ENCODE assay signal across 8 cellular contexts in genomic region chr7:124765401-124766352, GRCh38. TPM values are rescaled to one million over a fixed set of nuclear protein-coding genes. Genes with fewer than 3 reads are reported as not detected.
DNase-seq lines count a peak whose midpoint lies in the region; ATAC-seq, FAIRE-seq and TF ChIP-seq lines count a peak whose summit lies in the region.

GPR37 (minus strand) TSS chr7:124765792; CDS start chr7:124764976, 816 bp downstream.

- H3K27me3 ChIP-seq in liver (ENCODE audit: control insufficient read depth in 4 of 4, insufficient read depth in 4 of 4, low read length in 3 of 4) (no peaks in the 10 kb centered on the region), HepG2 (ENCODE audit: control insufficient read depth in 1 of 2, insufficient read depth in 2 of 2, low read length in 2 of 2) (no peaks in the 10 kb centered on the region), stomach smooth muscle (ENCODE audit: control insufficient read depth in 1 of 2, insufficient read depth in 2 of 2, low read length in 2 of 2) (peaks cover 17 to 29% of the 10 kb centered on the region in 2 donors)

- H3K4me1 ChIP-seq in liver (ENCODE audit: control insufficient read depth in 4 of 4, insufficient read depth in 4 of 4, low read length in 3 of 4) (peaks cover 9 to 36% (median 19%) of the 10 kb centered on the region in 4 donors), HepG2 (ENCODE audit: insufficient read depth, low read length) (peaks cover 20% of the 10 kb centered on the region), mucosa of descending colon (ENCODE audit: low read depth) (peaks cover 12% of the 10 kb centered on the region), stomach smooth muscle (ENCODE audit: control insufficient read depth, insufficient read depth, low read length) (peaks cover 20% of the 10 kb centered on the region)

- WGBS in liver = 4% methylated on average over 81 of the region's 81 CpGs
- 90% methylated on average over 81 of the region's 81 CpGs for WGBS in HepG2 (ENCODE audit: low lambda C conversion rate)

- CTCF ChIA-PET in HepG2 (lab: Yijun Ruan, JAX; ENCODE audit: low intra/inter-chr PET ratio, low total read pairs) = no interaction called here

- TF ChIP-seq RAD21 in liver (IDR thresholded peaks at IDR 0.05) (peak; percentile 58 to 74), HepG2 (CRISPR knock-in tag; IDR thresholded peaks at IDR 0.05) (no peak)

- in situ Hi-C loops in HepG2 (cut with HindIII; ENCODE audit: extremely low pct_ligation_motif_present, low pct_unique_long_range_greater_than_20kb) = no loop called here

- no peak for TF ChIP-seq POLR2A in HepG2 (IDR thresholded peaks at IDR 0.05; ENCODE audit: insufficient read depth in 1 of 2, low read depth in 2 of 2, low read length in 2 of 2)
- no peak for TF ChIP-seq POLR2A in erythroblast (IDR thresholded peaks at IDR 0.05; ENCODE audit: low read length)

- peak within 1 kb of the TSS; percentile 74 to 95 (median 89) for H3K4me3 ChIP-seq in liver (ENCODE audit: low read depth in 1 of 3, low read length in 3 of 3)
- no peak within 1 kb of the TSS for H3K4me3 ChIP-seq in HepG2 (replicated peaks in 1 of 3; ENCODE audit: insufficient read depth in 1 of 3, low read depth in 2 of 3, low read length in 3 of 3)
- H3K4me3 ChIP-seq in mucosa of descending colon = no peak within 1 kb of the TSS
- peak within 1 kb of the TSS; percentile 65 to 75 for H3K4me3 ChIP-seq in stomach smooth muscle (ENCODE audit: low read length in 2 of 2)

- POLR2A ChIA-PET in HepG2 (lab: Yijun Ruan, JAX) = no interaction called here

- H3K79me2 ChIP-seq in HepG2 (ENCODE audit: insufficient read depth, low read length) = no peaks in the 10 kb centered on the region

- H3K27ac ChIP-seq in liver (ENCODE audit: low read depth in 1 of 2, low read length in 2 of 2) (peak within 1 kb of the TSS; percentile 83), HepG2 (ENCODE audit: extremely low read length, insufficient read depth, low read length) (no peak within 1 kb of the TSS), stomach smooth muscle (ENCODE audit: low read length) (no peak within 1 kb of the TSS)

- H3K36me3 ChIP-seq in liver (ENCODE audit: control insufficient read depth in 4 of 4, insufficient read depth in 3 of 4, low read depth in 1 of 4, low read length in 3 of 4) (no peaks in the 10 kb centered on the region), HepG2 (replicated peaks in 1 of 2; ENCODE audit: control insufficient read depth in 1 of 2, insufficient read depth in 2 of 2, low read length in 2 of 2) (no peaks in the 10 kb centered on the region), mucosa of descending colon (ENCODE audit: low read depth) (no peaks in the 10 kb centered on the region), stomach smooth muscle (ENCODE audit: control insufficient read depth in 2 of 2, insufficient read depth in 2 of 2, low read length in 2 of 2) (no peaks in the 10 kb centered on the region)

- ATAC-seq in HepG2 (no peak), HG02798 (IDR thresholded peaks at IDR 0.05; ENCODE audit: poor library complexity, unreplicated experiment) (peak; percentile 77), mucosa of descending colon (peak; percentile 92)

- no peak for FAIRE-seq in HepG2 (lab: Jason Lieb, UNC)

- H3K9ac ChIP-seq in liver (ENCODE audit: low read depth in 1 of 2, low read length in 2 of 2) (peak within 1 kb of the TSS in 1 of 2 donors; percentile 39), HepG2 (ENCODE audit: insufficient read depth, low read depth, low read length) (no peak within 1 kb of the TSS), stomach smooth muscle (ENCODE audit: low read length in 2 of 2) (no peak within 1 kb of the TSS)

- intact Hi-C loops in HepG2 (cut with micrococcal nuclease; ENCODE audit: unreplicated experiment) = no loop called here
- intact Hi-C loops in mucosa of descending colon (cut with DNase I, micrococcal nuclease) = no loop called here

- DNase-seq in HepG2 (ENCODE audit: low spot score) (no peak), NCI-H2029 (lab: John Stamatoyannopoulos, UW) (peak; percentile 73), erythroblast (lab: John Stamatoyannopoulos, UW) (peak; percentile 38 to 42), mucosa of descending colon (peak; percentile 70 to 80 (median 72))
- peak; percentile 50 to 58 for DNase-seq in activated CD4-positive, alpha-beta T cell treated with anti-CD3 and anti-CD28 coated beads, Interleukin-2, amount 50 U/mL, for 48 hours

- H2AFZ ChIP-seq in HepG2 (ENCODE audit: low read length) = no peak within 1 kb of the TSS

- TF ChIP-seq EP300 in HepG2 (IDR thresholded peaks at IDR 0.05; ENCODE audit: low read depth in 2 of 2, low read length in 2 of 2) (no peak), HepG2 (CRISPR knock-in tag; IDR thresholded peaks at IDR 0.05; ENCODE audit: borderline replicate concordance) (no peak)

- TF ChIP-seq CTCF in liver (IDR thresholded peaks at IDR 0.05; ENCODE audit: low read depth, low read length, missing input control) (peak; percentile 20), HepG2 (CRISPR knock-in tag; IDR thresholded peaks at IDR 0.05) (no peak), mucosa of descending colon (IDR thresholded peaks at IDR 0.05) (no peak)

- H3K9me3 ChIP-seq in liver (ENCODE audit: control insufficient read depth in 4 of 4, low read length in 3 of 4) = no peaks in the 10 kb centered on the region
- peaks cover 11% of the 10 kb centered on the region for H3K9me3 ChIP-seq in HepG2 (ENCODE audit: low read length)
- no peaks in the 10 kb centered on the region for H3K9me3 ChIP-seq in mucosa of descending colon
- H3K9me3 ChIP-seq in stomach smooth muscle (ENCODE audit: control insufficient read depth in 2 of 2, low read length in 2 of 2) = no peaks in the 10 kb centered on the region

- no TSS peak for BruUV-seq in HepG2 (replicated peaks; lab: Mats Ljungman, UMichigan)

- no peaks in the 10 kb centered on the region for H4K20me1 ChIP-seq in HepG2 (ENCODE audit: insufficient read depth, low read length)

- H3K4me2 ChIP-seq in HepG2 (ENCODE audit: low read depth, low read length) = no peak within 1 kb of the TSS

TF ChIP-seq in liver, 16 proteins besides CTCF, POLR2A, EP300 and RAD21 (continues in another document):
- TF ChIP-seq, protein P1, sequence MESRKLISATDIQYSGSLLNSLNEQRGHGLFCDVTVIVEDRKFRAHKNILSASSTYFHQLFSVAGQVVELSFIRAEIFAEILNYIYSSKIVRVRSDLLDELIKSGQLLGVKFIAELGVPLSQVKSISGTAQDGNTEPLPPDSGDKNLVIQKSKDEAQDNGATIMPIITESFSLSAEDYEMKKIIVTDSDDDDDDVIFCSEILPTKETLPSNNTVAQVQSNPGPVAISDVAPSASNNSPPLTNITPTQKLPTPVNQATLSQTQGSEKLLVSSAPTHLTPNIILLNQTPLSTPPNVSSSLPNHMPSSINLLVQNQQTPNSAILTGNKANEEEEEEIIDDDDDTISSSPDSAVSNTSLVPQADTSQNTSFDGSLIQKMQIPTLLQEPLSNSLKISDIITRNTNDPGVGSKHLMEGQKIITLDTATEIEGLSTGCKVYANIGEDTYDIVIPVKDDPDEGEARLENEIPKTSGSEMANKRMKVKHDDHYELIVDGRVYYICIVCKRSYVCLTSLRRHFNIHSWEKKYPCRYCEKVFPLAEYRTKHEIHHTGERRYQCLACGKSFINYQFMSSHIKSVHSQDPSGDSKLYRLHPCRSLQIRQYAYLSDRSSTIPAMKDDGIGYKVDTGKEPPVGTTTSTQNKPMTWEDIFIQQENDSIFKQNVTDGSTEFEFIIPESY (IDR thresholded peaks at IDR 0.05) = no peak
- no peak for TF ChIP-seq GABPA (IDR thresholded peaks at IDR 0.05 in 1 of 2, conservative IDR thresholded peaks at IDR 0.05 in 1 of 2)

TF ChIP-seq in HepG2, 621 proteins besides CTCF, POLR2A, EP300 and RAD21 (continues in another document):
- TF ChIP-seq ZNF703 (CRISPR knock-in tag; IDR thresholded peaks at IDR 0.05; ENCODE audit: borderline replicate concordance) (no peak), SMAD9 (CRISPR knock-in tag; IDR thresholded peaks at IDR 0.05) (no peak), ZBTB3 (CRISPR knock-in tag; IDR thresholded peaks at IDR 0.05; ENCODE audit: borderline replicate concordance, low read depth) (no peak)

RNA-seq across cellular contexts. Expression of gene GPR37, which starts in this region (rescaled TPM):
- 10 to 100 TPM in 1 of 2 donors, under 1 TPM in 1; 0.33 to 12.0 TPM for total RNA-seq in liver
- polyA plus RNA-seq in liver = 10 to 100 TPM in 1 of 2 donors, 1 to 10 TPM in 1; 5.9 to 11.5 TPM
- not detected in 2 replicates for total RNA-seq in HepG2 (2016; rRNA removed; fragmentation: Illumina TruSeq; extraction: Trizol)
- total RNA-seq in HepG2 (2016; cell fraction: cytosol; rRNA removed; fragmentation: Illumina TruSeq; extraction: Trizol; ENCODE audit: low read depth) = not detected in 2 replicates
- not detected in 2 replicates for total RNA-seq in HepG2 (2016; cell fraction: insoluble cytoplasmic fraction; rRNA removed; fragmentation: Illumina TruSeq; extraction: Trizol)
- total RNA-seq in HepG2 (2016; cell fraction: membrane; rRNA removed; fragmentation: Illumina TruSeq; extraction: Trizol) = not detected in 2 replicates
- total RNA-seq in HepG2 (2016; cell fraction: nucleus; rRNA removed; fragmentation: Illumina TruSeq; extraction: Trizol) = not detected in 2 replicates
- polyA plus RNA-seq in HepG2 (2011; rRNA removed) = not detected in 2 replicates
- not detected in 2 replicates for polyA plus RNA-seq in HepG2 (2011; cell fraction: cytosol; rRNA removed)
- polyA plus RNA-seq in HepG2 (2011; cell fraction: nucleus; rRNA removed) = 0.03 TPM in 1 of 2 replicates, not detected in the other
- polyA plus RNA-seq in HepG2 (2012) = not detected in 2 replicates
- polyA plus RNA-seq in HepG2 (2016; cell fraction: cytosol; fragmentation: Illumina TruSeq; extraction: Trizol; ENCODE audit: low read depth) = not detected in 2 replicates
- not detected in 2 replicates for polyA plus RNA-seq in HepG2 (2016; cell fraction: insoluble cytoplasmic fraction; fragmentation: Illumina TruSeq; extraction: Trizol; ENCODE audit: low read depth)
- not detected in 2 replicates for polyA plus RNA-seq in HepG2 (2016; cell fraction: membrane; fragmentation: Illumina TruSeq; extraction: Trizol; ENCODE audit: low read depth)
- not detected in 2 replicates for polyA plus RNA-seq in HepG2 (2016; cell fraction: nucleus; fragmentation: Illumina TruSeq; extraction: Trizol; ENCODE audit: insufficient read depth, low read depth)
- polyA minus RNA-seq in HepG2 (2011; rRNA and poly(A)+ RNA removed; ENCODE audit: low replicate concordance) = 0.61 TPM in 1 of 2 replicates, not detected in the other
- not detected in 2 replicates for polyA minus RNA-seq in HepG2 (2011; cell fraction: cytosol; rRNA and poly(A)+ RNA removed)
- polyA minus RNA-seq in HepG2 (2011; cell fraction: nucleus; rRNA and poly(A)+ RNA removed) = not detected in 2 replicates
- 1 to 10 TPM in 2 of 3 donors, under 1 TPM in 1; 0.93 to 1.2 (median 1.1) TPM for total RNA-seq in mucosa of descending colon

Comparison
In these comparisons a context has a peak if more than half of its experiments do, and no peak if none do; other contexts are left out.
1. H3K27ac ChIP-seq: peak in liver (2 of 2); none in HepG2 (single experiment) and stomach smooth muscle (single experiment).
2. H3K4me3 ChIP-seq: peak in liver (3 of 3) and stomach smooth muscle (2 of 2); none in HepG2 (0 of 3) and mucosa of descending colon (single experiment).